In the genomic region with DNA sequence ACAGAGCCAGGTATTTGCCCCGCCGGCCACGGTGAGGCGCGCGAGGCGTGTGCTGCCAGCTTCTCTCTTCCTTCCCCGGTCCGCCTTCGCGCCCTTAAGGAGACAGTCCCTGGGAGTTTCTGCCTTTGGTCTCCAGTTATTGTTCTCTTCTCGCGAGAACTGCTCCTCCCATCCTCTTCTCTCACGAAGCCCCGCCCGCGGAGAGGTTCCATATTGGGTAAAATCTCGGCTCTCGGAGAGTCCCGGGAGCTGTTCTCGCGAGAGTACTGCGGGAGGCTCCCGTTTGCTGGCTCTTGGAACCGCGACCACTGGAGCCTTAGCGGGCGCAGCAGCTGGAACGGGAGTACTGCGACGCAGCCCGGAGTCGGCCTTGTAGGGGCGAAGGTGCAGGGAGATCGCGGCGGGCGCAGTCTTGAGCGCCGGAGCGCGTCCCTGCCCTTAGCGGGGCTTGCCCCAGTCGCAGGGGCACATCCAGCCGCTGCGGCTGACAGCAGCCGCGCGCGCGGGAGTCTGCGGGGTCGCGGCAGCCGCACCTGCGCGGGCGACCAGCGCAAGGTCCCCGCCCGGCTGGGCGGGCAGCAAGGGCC, we compare ENCODE assay signal across 8 cellular contexts. TPM values are rescaled to one million over a fixed set of nuclear protein-coding genes. Genes with fewer than 3 reads are reported as not detected.
DNase-seq lines count a peak whose midpoint lies in the region; ATAC-seq, FAIRE-seq and TF ChIP-seq lines count a peak whose summit lies in the region.

A gene (plus strand): TSS at position 308 of the 587 bp plus-strand sequence. CDS start 350 bp downstream, outside the sequence.

- DNase-seq in GM12891 (ENCODE audit: insufficient read length, low spot score) (peak; percentile 91), NCI-H1436 (lab: John Stamatoyannopoulos, UW) (peak; percentile 100), T follicular helper cell (ENCODE audit: low read depth) (peak; percentile 98), adipocyte (ENCODE audit: low read depth) (peak; percentile 100), Right ventricle myocardium superior (peak; percentile 99), tibial nerve (ENCODE audit: low spot score in 2 of 2) (peak; percentile 99 to 100)

- H3K27me3 ChIP-seq in adipocyte (replicated peaks; ENCODE audit: control insufficient read depth, insufficient read depth, low read length): no peaks in the 10 kb centered on the region
- no peaks in the 10 kb centered on the region for H3K27me3 ChIP-seq in parathyroid adenoma (ENCODE audit: control insufficient read depth, insufficient read depth, low read length)
- peaks cover 0 to 15% of the 10 kb centered on the region in 2 donors for H3K27me3 ChIP-seq in tibial nerve

- peak; percentile 91 for TF ChIP-seq CTCF in parathyroid adenoma (IDR thresholded peaks at IDR 0.05)
- TF ChIP-seq CTCF in tibial nerve (IDR thresholded peaks at IDR 0.05): peak; percentile 81 to 98 (median 89)

- H3K4me3 ChIP-seq in adipocyte (ENCODE audit: low read length) (peak within 1 kb of the TSS; percentile 100), parathyroid adenoma (ENCODE audit: low read depth, low read length) (peak within 1 kb of the TSS; percentile 97), tibial nerve (peak within 1 kb of the TSS; percentile 76 to 100 (median 86))

- peak; percentile 80 for FAIRE-seq in GM12891 (lab: Jason Lieb, UNC)

- WGBS in tibial nerve, 2 donors: 0 to 1% methylated on average over 25 to 26 of the region's 62 CpGs

- intact Hi-C loops in Right ventricle myocardium superior (cut with DNase I): loop anchor here (1.0 to 5.0 kb wide), 2 partner anchors 68 to 170 kb away; a partner anchor contains a TSS

- H3K79me2 ChIP-seq in parathyroid adenoma: peaks cover 23% of the 10 kb centered on the region

- H3K36me3 ChIP-seq in adipocyte (ENCODE audit: control insufficient read depth, insufficient read depth, low read length, severe bottlenecking) (no peaks in the 10 kb centered on the region), parathyroid adenoma (ENCODE audit: control insufficient read depth, insufficient read depth, low read length) (no peaks in the 10 kb centered on the region), tibial nerve (no peaks in the 10 kb centered on the region)

- no peaks in the 10 kb centered on the region for H3K9me3 ChIP-seq in adipocyte (ENCODE audit: control insufficient read depth, low read length)
- H3K9me3 ChIP-seq in parathyroid adenoma (ENCODE audit: control insufficient read depth, low read length): no peaks in the 10 kb centered on the region
- H3K9me3 ChIP-seq in tibial nerve: no peaks in the 10 kb centered on the region

- TF ChIP-seq EP300 in tibial nerve (IDR thresholded peaks at IDR 0.05): peak; percentile 65 to 98

- peak within 1 kb of the TSS; percentile 76 for H3K27ac ChIP-seq in parathyroid adenoma
- peak within 1 kb of the TSS; percentile 75 to 96 (median 90) for H3K27ac ChIP-seq in tibial nerve

- peaks cover 40% of the 10 kb centered on the region for H3K4me1 ChIP-seq in adipocyte (ENCODE audit: control insufficient read depth, insufficient read depth, low read length)
- H3K4me1 ChIP-seq in parathyroid adenoma: peaks cover 4% of the 10 kb centered on the region
- peaks cover 6 to 42% (median 27%) of the 10 kb centered on the region in 4 donors for H3K4me1 ChIP-seq in tibial nerve

- ATAC-seq in HG02840 (IDR thresholded peaks at IDR 0.05; ENCODE audit: low FRiP score, unreplicated experiment) (peak; percentile 93), Right ventricle myocardium superior (ENCODE audit: poor library complexity) (peak; percentile 96)

- TF ChIP-seq POLR2A in GM12891 (IDR thresholded peaks at IDR 0.05; ENCODE audit: low read depth, low read length): peak; percentile 91
- peak; percentile 85 to 96 for TF ChIP-seq POLR2A in tibial nerve (IDR thresholded peaks at IDR 0.05)

- H3K4me2 ChIP-seq in parathyroid adenoma (ENCODE audit: low read length): peak within 1 kb of the TSS; percentile 98

- H2AFZ ChIP-seq in parathyroid adenoma: peak within 1 kb of the TSS; percentile 91

- H3K9ac ChIP-seq in adipocyte (ENCODE audit: low read length): peak within 1 kb of the TSS; percentile 100
- H3K9ac ChIP-seq in parathyroid adenoma: peak within 1 kb of the TSS; percentile 12

TF ChIP-seq in GM12891, 5 proteins besides CTCF, POLR2A, EP300 and RAD21:
- 0 out of 2 replicates have a peak, but pooled peaks have one; percentile 25 for TF ChIP-seq SPI1 (IDR thresholded peaks at IDR 0.05; ENCODE audit: low read depth, low read length)
- TF ChIP-seq PAX5 (IDR thresholded peaks at IDR 0.05; ENCODE audit: insufficient read depth, low read length, severe bottlenecking): peak; percentile 70
- TF ChIP-seq TAF1 (IDR thresholded peaks at IDR 0.05; ENCODE audit: low read depth, low read length): peak; percentile 79
- peak; percentile 84 for TF ChIP-seq POLR2AphosphoS5 (IDR thresholded peaks at IDR 0.05; ENCODE audit: low read depth, low read length)
- no peak for TF ChIP-seq POU2F2 (IDR thresholded peaks at IDR 0.05; ENCODE audit: low read depth, low read length)

RNA-seq across cellular contexts. Expression of the gene that starts here (rescaled TPM):
- polyA plus RNA-seq in GM12891 (2012; ENCODE audit: low read depth, missing spikeins): 14.8 TPM
- total RNA-seq in Right ventricle myocardium superior (29.3 TPM), tibial nerve (10 to 100 TPM; 73.5 to 88.1 (median 83.2) TPM)

Comparison
In these comparisons a context has a peak if more than half of its experiments do, and no peak if none do; other contexts are left out.
1. Peak in every context shown above with its lines: DNase-seq, ATAC-seq, H3K4me3 ChIP-seq and H3K27ac ChIP-seq.